In the genomic region with DNA sequence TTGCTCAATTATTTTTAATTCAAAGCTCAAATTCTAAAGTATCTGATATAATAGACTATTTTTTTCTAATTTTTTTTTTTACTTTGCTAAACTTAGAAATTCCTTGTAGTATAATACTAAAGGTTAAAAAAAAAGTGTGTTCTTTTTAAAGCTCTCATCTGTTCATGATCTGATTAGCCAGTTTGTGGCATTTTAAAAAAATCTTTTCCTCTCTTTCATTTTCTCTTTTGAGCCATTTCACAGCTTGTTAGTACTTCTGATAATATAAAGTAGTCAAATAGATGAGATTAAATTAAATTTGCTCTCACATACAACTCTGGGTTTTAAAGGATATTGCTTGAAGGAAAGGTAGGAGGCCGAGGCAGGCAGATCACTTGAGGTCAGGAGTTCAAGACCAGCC, we compare ENCODE assay signal across 15 cellular contexts. TPM values are rescaled to one million over a fixed set of nuclear protein-coding genes. Genes with fewer than 3 reads are reported as not detected.
A peak's percentile ranks its signal among the peaks of the same experiment; 100 is the strongest.
DNase-seq lines count a peak whose midpoint lies in the region; ATAC-seq and TF ChIP-seq lines count a peak whose summit lies in the region.
"Had no signal": no experiment of that assay in that cellular context is flagged by ENCODE, and none has a peak within 500 bp of the region (broad histone marks: within the 10 kb centered on the region; RNA-seq: fewer than 3 reads in every experiment).

No MANE protein-coding gene starts in this region.

- peaks cover 14% of the 10 kb centered on the region for H3K4me1 ChIP-seq in CD4-positive, CD25-positive, alpha-beta regulatory T cell (ENCODE audit: control insufficient read depth, insufficient read depth, low read length, poor library complexity, severe bottlenecking)
- H3K4me1 ChIP-seq in CD4-positive, alpha-beta memory T cell (ENCODE audit: insufficient read depth, low read length): peaks cover 37% of the 10 kb centered on the region
- H3K4me1 ChIP-seq in muscle layer of colon (ENCODE audit: insufficient read depth, low read length): peaks cover 42% of the 10 kb centered on the region
- peaks cover 7 to 41% (median 12%) of the 10 kb centered on the region in 6 donors for H3K4me1 ChIP-seq in spleen

- H3K36me3 Mint-ChIP-seq in CD4-positive, CD25-positive, alpha-beta regulatory T cell: no peaks in the 10 kb centered on the region
- H3K36me3 Mint-ChIP-seq in CD4-positive, alpha-beta memory T cell: no peaks in the 10 kb centered on the region
- peaks cover 2% of the 10 kb centered on the region for H3K36me3 Mint-ChIP-seq in T-helper 17 cell (ENCODE audit: low read depth)
- no peaks in the 10 kb centered on the region for H3K36me3 Mint-ChIP-seq in activated T-cell treated with anti-CD3 and anti-CD28 coated beads, Interleukin-2, amount 50 U/mL, for 24 hours (ENCODE audit: low read depth)

- H3K9me3 Mint-ChIP-seq in CD4-positive, CD25-positive, alpha-beta regulatory T cell: no peaks in the 10 kb centered on the region
- no peaks in the 10 kb centered on the region for H3K9me3 Mint-ChIP-seq in CD4-positive, alpha-beta memory T cell
- H3K9me3 Mint-ChIP-seq in activated T-cell treated with anti-CD3 and anti-CD28 coated beads, Interleukin-2, amount 50 U/mL, for 24 hours: no peaks in the 10 kb centered on the region

- H3K36me3 ChIP-seq in CD4-positive, CD25-positive, alpha-beta regulatory T cell (ENCODE audit: control insufficient read depth, insufficient read depth, low read length): no peaks in the 10 kb centered on the region
- H3K36me3 ChIP-seq in CD4-positive, alpha-beta memory T cell (ENCODE audit: insufficient read depth, low read length): no peaks in the 10 kb centered on the region
- H3K36me3 ChIP-seq in muscle layer of colon (ENCODE audit: insufficient read depth, low read length) (no peaks in the 10 kb centered on the region), spleen (no peaks in the 10 kb centered on the region)
- H3K36me3 ChIP-seq: SJSA1 had no signal

- TF ChIP-seq POLR2A in spleen (IDR thresholded peaks at IDR 0.05): no peak

- no peak overlapping the region for H3K9ac ChIP-seq in muscle layer of colon (ENCODE audit: low read length)

- H3K9me3 ChIP-seq in CD4-positive, CD25-positive, alpha-beta regulatory T cell (ENCODE audit: control insufficient read depth in 2 of 2, low read length in 2 of 2): no peaks in the 10 kb centered on the region
- no peaks in the 10 kb centered on the region for H3K9me3 ChIP-seq in CD4-positive, alpha-beta memory T cell (ENCODE audit: control insufficient read depth in 1 of 2, low read length in 2 of 2)
- H3K9me3 ChIP-seq in T-helper 17 cell (ENCODE audit: control insufficient read depth, low read length, poor library complexity, severe bottlenecking): no peaks in the 10 kb centered on the region
- H3K9me3 ChIP-seq in muscle layer of colon (ENCODE audit: low read length): no peaks in the 10 kb centered on the region
- no peaks in the 10 kb centered on the region for H3K9me3 ChIP-seq in spleen
- H3K9me3 ChIP-seq: Caco-2, SJSA1 had no signal

- 50 to 77% (median 58%) methylated on average over 1 of the region's 1 CpG for WGBS in spleen, 5 donors

- H3K4me3 Mint-ChIP-seq in CD4-positive, CD25-positive, alpha-beta regulatory T cell: peak overlapping the region in 2 of 4 donors; percentile 41 to 63
- H3K4me3 Mint-ChIP-seq in CD4-positive, alpha-beta memory T cell: peak overlapping the region in 7 of 8 donors; percentile 8 to 73 (median 44)
- H3K4me3 Mint-ChIP-seq in T-helper 17 cell: no peak overlapping the region
- H3K4me3 Mint-ChIP-seq in activated T-cell treated with anti-CD3 and anti-CD28 coated beads, Interleukin-2, amount 50 U/mL, for 24 hours: no peak overlapping the region

- intact Hi-C loops in CD4-positive, alpha-beta memory T cell (cut with micrococcal nuclease): no loop called here
- intact Hi-C loops in spleen (cut with DNase I; ENCODE audit: low total_unique reads): no loop called here

- peaks cover 10 to 46% (median 27%) of the 10 kb centered on the region in 4 donors for H3K4me1 Mint-ChIP-seq in CD4-positive, CD25-positive, alpha-beta regulatory T cell
- H3K4me1 Mint-ChIP-seq in CD4-positive, alpha-beta memory T cell: peaks cover 26 to 41% (median 32%) of the 10 kb centered on the region in 4 donors
- peaks cover 23% of the 10 kb centered on the region for H3K4me1 Mint-ChIP-seq in T-helper 17 cell
- H3K4me1 Mint-ChIP-seq in activated T-cell treated with anti-CD3 and anti-CD28 coated beads, Interleukin-2, amount 50 U/mL, for 24 hours (ENCODE audit: low read depth): peaks cover 32% of the 10 kb centered on the region

- CTCF ChIA-PET in CD4-positive, alpha-beta memory T cell (lab: Charles Lee; ENCODE audit: partially characterized antibody): interaction anchor here (0.6 to 1.3 kb wide), 2 partner anchors 19 to 105 kb away, joined by 3 to 6 read pairs; no protein-coding TSS in a partner anchor

- peak overlapping the region; percentile 43 to 49 (median 48) for H3K27ac Mint-ChIP-seq in CD4-positive, CD25-positive, alpha-beta regulatory T cell
- peak overlapping the region in 6 of 7 donors; percentile 12 to 85 (median 54) for H3K27ac Mint-ChIP-seq in CD4-positive, alpha-beta memory T cell
- peak overlapping the region; percentile 60 for H3K27ac Mint-ChIP-seq in T-helper 17 cell
- H3K27ac Mint-ChIP-seq in activated T-cell treated with anti-CD3 and anti-CD28 coated beads, Interleukin-2, amount 50 U/mL, for 24 hours: no peak overlapping the region

- no peak for TF ChIP-seq CTCF in spleen (IDR thresholded peaks at IDR 0.05 in 8 of 11, conservative IDR thresholded peaks at IDR 0.05 in 3 of 11)

- H3K27me3 ChIP-seq in CD4-positive, CD25-positive, alpha-beta regulatory T cell (ENCODE audit: control insufficient read depth, insufficient read depth, low read length): no peaks in the 10 kb centered on the region
- H3K27me3 ChIP-seq in CD4-positive, alpha-beta memory T cell (ENCODE audit: insufficient read depth, low read length): no peaks in the 10 kb centered on the region
- no peaks in the 10 kb centered on the region for H3K27me3 ChIP-seq in muscle layer of colon (ENCODE audit: control insufficient read depth in 1 of 2, insufficient read depth in 2 of 2, low read length in 2 of 2)
- no peaks in the 10 kb centered on the region for H3K27me3 ChIP-seq in spleen (replicated peaks in 1 of 7)
- H3K27me3 ChIP-seq: SJSA1 had no signal

- H3K27me3 Mint-ChIP-seq in CD4-positive, CD25-positive, alpha-beta regulatory T cell: no peaks in the 10 kb centered on the region
- no peaks in the 10 kb centered on the region for H3K27me3 Mint-ChIP-seq in CD4-positive, alpha-beta memory T cell
- H3K27me3 Mint-ChIP-seq in T-helper 17 cell: no peaks in the 10 kb centered on the region
- no peaks in the 10 kb centered on the region for H3K27me3 Mint-ChIP-seq in activated T-cell treated with anti-CD3 and anti-CD28 coated beads, Interleukin-2, amount 50 U/mL, for 24 hours

- POLR2A ChIA-PET in CD4-positive, alpha-beta memory T cell (lab: Charles Lee; ENCODE audit: partially characterized antibody): interaction anchor here (0.6 to 2.7 kb wide), 3 partner anchors 41 to 215 kb away, joined by 3 to 14 read pairs (median 3); a partner anchor contains a TSS

- DNase-seq in CD4-positive, CD25-positive, alpha-beta regulatory T cell: peak in 2 of 3 donors; percentile 14 to 48
- peak in 3 of 5 donors; percentile 14 to 22 (median 22) for DNase-seq in CD4-positive, alpha-beta memory T cell
- DNase-seq in T-helper 17 cell: no peak
- no peak for DNase-seq in activated T-cell treated with anti-CD3 and anti-CD28 coated beads, Interleukin-2, amount 50 U/mL, for 24 hours
- DNase-seq in spleen: no peak
- DNase-seq: C1 segment of cervical spinal cord, Caco-2, GDM1, KBM-7, NCI-H1694 treated with DMSO at 0.1 percent for 48 hours, NCI-H774 had no signal

- ATAC-seq in CD4-positive, CD25-positive, alpha-beta regulatory T cell (ENCODE audit: low read depth in 2 of 2): no peak
- ATAC-seq in T-helper 17 cell: no peak
- ATAC-seq in HG02981 (IDR thresholded peaks at IDR 0.05; ENCODE audit: unreplicated experiment): no peak
- ATAC-seq: HepG2 had no signal

- peak overlapping the region; percentile 3 for H3K4me3 ChIP-seq in CD4-positive, CD25-positive, alpha-beta regulatory T cell (ENCODE audit: low read depth, low read length)
- H3K4me3 ChIP-seq in CD4-positive, alpha-beta memory T cell (ENCODE audit: low read length in 2 of 2): no peak overlapping the region
- H3K4me3 ChIP-seq in muscle layer of colon (ENCODE audit: low read depth in 1 of 2, low read length in 2 of 2): no peak overlapping the region
- H3K4me3 ChIP-seq in spleen: no peak overlapping the region
- H3K4me3 ChIP-seq: SJSA1 had no signal

- H3K27ac ChIP-seq in CD4-positive, CD25-positive, alpha-beta regulatory T cell (ENCODE audit: insufficient read depth, low read length, poor library complexity, severe bottlenecking): peak overlapping the region; percentile 20
- no peak overlapping the region for H3K27ac ChIP-seq in CD4-positive, alpha-beta memory T cell (ENCODE audit: low read depth, low read length)
- H3K27ac ChIP-seq in muscle layer of colon (ENCODE audit: low read depth, low read length) (peak overlapping the region; percentile 69), spleen (peak overlapping the region in 1 of 8 donors; percentile 25)
- H3K27ac ChIP-seq: SJSA1 had no signal

RNA-seq across cellular contexts. Expression of a gene that starts 40.7 kb away (rescaled TPM):
- 10.7 TPM for total RNA-seq in CD4-positive, CD25-positive, alpha-beta regulatory T cell
- polyA plus RNA-seq in CD4-positive, CD25-positive, alpha-beta regulatory T cell: 10 to 100 TPM; 10.9 to 14.9 (median 14.5) TPM
- 10 to 100 TPM; 20.7 to 21.2 TPM for total RNA-seq in CD4-positive, alpha-beta memory T cell
- polyA plus RNA-seq in CD4-positive, alpha-beta memory T cell: 10 to 100 TPM; 10.9 to 11.9 TPM
- total RNA-seq in T-helper 17 cell (10 to 100 TPM; 12.7 to 15.1 TPM), spleen (10 to 100 TPM in 6 of 7 donors, 1 to 10 TPM in 1; 7.7 to 19.2 (median 12.8) TPM)
- 1 to 10 TPM in 2 of 3 donors, under 1 TPM in 1; 0.89 to 1.8 (median 1.4) TPM for polyA plus RNA-seq in spleen

Comparison
In these comparisons a context has a peak if more than half of its experiments do, and no peak if none do; other contexts are left out.
1. DNase-seq: peak in CD4-positive, CD25-positive, alpha-beta regulatory T cell (2 of 3) and CD4-positive, alpha-beta memory T cell (3 of 5); none in T-helper 17 cell (0 of 3), activated T-cell treated with anti-CD3 and anti-CD28 coated beads, Interleukin-2, amount 50 U/mL, for 24 hours (single experiment) and spleen (single experiment).
2. H3K4me3 Mint-ChIP-seq: peak in CD4-positive, alpha-beta memory T cell (7 of 8); none in T-helper 17 cell (single experiment) and activated T-cell treated with anti-CD3 and anti-CD28 coated beads, Interleukin-2, amount 50 U/mL, for 24 hours (single experiment).